In genomic region chr6:140744648-140745320, GRCh38 we compare ENCODE assay signal across 11 cellular contexts.
DNase-seq lines count a peak whose midpoint lies in the region; ATAC-seq and TF ChIP-seq lines count a peak whose summit lies in the region.
"Had no signal": no experiment of that assay in that cellular context is flagged by ENCODE, and none has a peak within 500 bp of the region (broad histone marks: within the 10 kb centered on the region; RNA-seq: fewer than 3 reads in every experiment).

No MANE protein-coding gene starts in this region.

- H3K27ac ChIP-seq in upper lobe of right lung, result no peak overlapping the region
- no peak overlapping the region for H3K27ac ChIP-seq in heart left ventricle
- no peak overlapping the region for H3K27ac ChIP-seq in colonic mucosa
- H3K27ac ChIP-seq: right lobe of liver, thyroid gland had no signal

- H3K36me3 ChIP-seq in upper lobe of right lung (no peaks in the 10 kb centered on the region), heart left ventricle (no peaks in the 10 kb centered on the region), colonic mucosa (no peaks in the 10 kb centered on the region)
- H3K36me3 ChIP-seq: right lobe of liver, thyroid gland had no signal

- DNase-seq in GM12864 (ENCODE audit: low read depth) (peak; percentile 8), HT1080 (ENCODE audit: low read depth) (peak; percentile 77), fibroblast of mammary gland (ENCODE audit: low read depth) (peak; percentile 80), upper lobe of right lung (no peak), OCI-M2 (lab: John Stamatoyannopoulos, UW; ENCODE audit: unreplicated experiment) (no peak), heart left ventricle (no peak), colonic mucosa (no peak)
- DNase-seq: activated CD4-positive, alpha-beta T cell treated with anti-CD3 and anti-CD28 coated beads, Interleukin-2, amount 50 U/mL, for 48 hours; right lobe of liver had no signal

- TF ChIP-seq POLR2A in heart left ventricle (IDR thresholded peaks at IDR 0.05), result no peak

- peak; percentile 71 for ATAC-seq in GM21825 (IDR thresholded peaks at IDR 0.05; ENCODE audit: unreplicated experiment)
- ATAC-seq in upper lobe of right lung, result no peak
- ATAC-seq in heart left ventricle, result no peak

- H3K4me1 ChIP-seq in upper lobe of right lung (no peaks in the 10 kb centered on the region), heart left ventricle (no peaks in the 10 kb centered on the region), colonic mucosa (no peaks in the 10 kb centered on the region)
- H3K4me1 ChIP-seq: right lobe of liver, thyroid gland had no signal

- intact Hi-C loops in upper lobe of right lung (cut with DNase I) (no loop called here), heart left ventricle (cut with DNase I) (no loop called here), colonic mucosa (cut with DNase I) (no loop called here)

- 81 to 92% (median 89%) methylated on average over 2 of the region's 2 CpGs for WGBS in heart left ventricle, 4 donors

- no peak overlapping the region for H3K4me3 ChIP-seq in GM12864 (ENCODE audit: low read depth, low read length)
- no peak overlapping the region for H3K4me3 ChIP-seq in fibroblast of mammary gland (ENCODE audit: control insufficient read depth, low read depth, low read length)
- no peak overlapping the region for H3K4me3 ChIP-seq in upper lobe of right lung
- no peak overlapping the region for H3K4me3 ChIP-seq in heart left ventricle
- no peak overlapping the region for H3K4me3 ChIP-seq in colonic mucosa
- H3K4me3 ChIP-seq: right lobe of liver, thyroid gland had no signal

- H3K9ac ChIP-seq in colonic mucosa (ENCODE audit: low read depth in 2 of 2, low read length in 2 of 2), result no peak overlapping the region

- no peak for TF ChIP-seq CTCF in GM12864 (IDR thresholded peaks at IDR 0.05; ENCODE audit: low read depth, low read length, missing control alignments)
- TF ChIP-seq CTCF in fibroblast of mammary gland (conservative IDR thresholded peaks at IDR 0.05; ENCODE audit: control insufficient read depth, insufficient read depth, low read depth, low read length), result no peak
- no peak for TF ChIP-seq CTCF in upper lobe of right lung (IDR thresholded peaks at IDR 0.05)
- no peak for TF ChIP-seq CTCF in heart left ventricle (IDR thresholded peaks at IDR 0.05)
- TF ChIP-seq CTCF in colonic mucosa (IDR thresholded peaks at IDR 0.05), result no peak

- H3K9me3 ChIP-seq in upper lobe of right lung, result no peaks in the 10 kb centered on the region
- H3K9me3 ChIP-seq in heart left ventricle, result peaks cover 0 to 28% (median 4%) of the 10 kb centered on the region in 12 donors
- H3K9me3 ChIP-seq in colonic mucosa, result no peaks in the 10 kb centered on the region
- H3K9me3 ChIP-seq: right lobe of liver, thyroid gland had no signal

- H3K27me3 ChIP-seq in upper lobe of right lung, result no peaks in the 10 kb centered on the region
- H3K27me3 ChIP-seq in heart left ventricle, result no peaks in the 10 kb centered on the region
- H3K27me3 ChIP-seq in colonic mucosa, result no peaks in the 10 kb centered on the region
- H3K27me3 ChIP-seq: right lobe of liver, thyroid gland had no signal

Comparison
In these comparisons a context has a peak if more than half of its experiments do, and no peak if none do; other contexts are left out.
1. DNase-seq: peak in GM12864 (single experiment), HT1080 (single experiment) and fibroblast of mammary gland (single experiment); none in upper lobe of right lung (single experiment), OCI-M2 (single experiment), heart left ventricle (0 of 5) and colonic mucosa (single experiment).